ENCODE assay signal across 9 cellular contexts in genomic region chr9:125409637-125410521, GRCh38.
DNase-seq lines count a peak whose midpoint lies in the region; ATAC-seq and TF ChIP-seq lines count a peak whose summit lies in the region.
"Had no signal": no experiment of that assay in that cellular context is flagged by ENCODE, and none has a peak within 500 bp of the region (broad histone marks: within the 10 kb centered on the region; RNA-seq: fewer than 3 reads in every experiment).

No MANE protein-coding gene starts in this region.

- H3K9ac ChIP-seq in ES-I3 (ENCODE audit: low read depth, low read length), result peak overlapping the region; percentile 58; the same call in 1 of the 2 replicates

- ATAC-seq in naive thymus-derived CD8-positive, alpha-beta T cell, result peak in 1 of 2 donors; percentile 52

- POLR2A ChIA-PET in naive thymus-derived CD8-positive, alpha-beta T cell (lab: Charles Lee), result no interaction called here

- no peak for TF ChIP-seq CTCF in 22Rv1 (IDR thresholded peaks at IDR 0.05)

- peaks cover 9 to 59% (median 43%) of the 10 kb centered on the region in 5 donors for H3K27me3 Mint-ChIP-seq in naive thymus-derived CD8-positive, alpha-beta T cell

- H3K4me1 Mint-ChIP-seq in naive thymus-derived CD8-positive, alpha-beta T cell, result peaks cover 11 to 23% (median 15%) of the 10 kb centered on the region in 4 donors

- peaks cover 3% of the 10 kb centered on the region; the same call in 1 of the 2 replicates for H3K4me1 ChIP-seq in ES-I3 (ENCODE audit: insufficient read depth, low read length)

- DNase-seq in NCI-H2196 treated with DMSO at 0.1 percent for 48 hours (lab: John Stamatoyannopoulos, UW; ENCODE audit: unreplicated experiment), result peak; percentile 75
- peak; percentile 53 for DNase-seq in activated naive CD4-positive, alpha-beta T cell treated with anti-CD3 and anti-CD28 coated beads, Interleukin-2, amount 50 U/mL, for 16 hours
- DNase-seq in naive thymus-derived CD8-positive, alpha-beta T cell, result peak in 4 of 10 donors; percentile 8 to 78 (median 39)
- no peak for DNase-seq in NCI-H128 (lab: John Stamatoyannopoulos, UW; ENCODE audit: unreplicated experiment)
- DNase-seq in activated gamma-delta T cell (lab: John Stamatoyannopoulos, UW), result no peak
- DNase-seq in cerebellar nuclear complex (lab: John Stamatoyannopoulos, UW), result no peak

- H3K27ac ChIP-seq in 22Rv1, result peak overlapping the region; percentile 87

- H3K9me3 Mint-ChIP-seq in naive thymus-derived CD8-positive, alpha-beta T cell, result no peaks in the 10 kb centered on the region

- H3K36me3 ChIP-seq in ES-I3 (ENCODE audit: insufficient read depth, low read length), result no peaks in the 10 kb centered on the region
- H3K36me3 ChIP-seq: ovary had no signal

- peak overlapping the region in 9 of 10 donors; percentile 12 to 83 (median 53) for H3K4me3 Mint-ChIP-seq in naive thymus-derived CD8-positive, alpha-beta T cell

- H3K27ac Mint-ChIP-seq in naive thymus-derived CD8-positive, alpha-beta T cell, result peak overlapping the region in 7 of 10 donors; percentile 3 to 83 (median 51)

- H3K36me3 Mint-ChIP-seq in naive thymus-derived CD8-positive, alpha-beta T cell, result no peaks in the 10 kb centered on the region

- no peaks in the 10 kb centered on the region for H3K9me3 ChIP-seq in ES-I3 (ENCODE audit: control insufficient read depth, insufficient read depth, low read length)
- H3K9me3 ChIP-seq: ovary had no signal

Comparison
In these comparisons a context has a peak if more than half of its experiments do, and no peak if none do; other contexts are left out.
1. DNase-seq: peak in NCI-H2196 treated with DMSO at 0.1 percent for 48 hours (single experiment) and activated naive CD4-positive, alpha-beta T cell treated with anti-CD3 and anti-CD28 coated beads, Interleukin-2, amount 50 U/mL, for 16 hours (single experiment); none in NCI-H128 (single experiment), activated gamma-delta T cell (single experiment) and cerebellar nuclear complex (0 of 2).